1 cellular context compared by ENCODE assay signal in genomic region chr19:51573331-51573730, GRCh38.
TF ChIP-seq lines count a peak whose summit lies in the region.

No MANE protein-coding gene starts in this region.

TF ChIP-seq in K562, 482 proteins besides CTCF, POLR2A, EP300 and RAD21:
- no peak for TF ChIP-seq ZNF324 (CRISPR knock-in tag; IDR thresholded peaks at IDR 0.05)
- peak; percentile 31; the same call in 1 of the 2 replicates for TF ChIP-seq CBFA2T3 (IDR thresholded peaks at IDR 0.05)
- TF ChIP-seq ELF2 (CRISPR knock-in tag; IDR thresholded peaks at IDR 0.05), result peak; percentile 66; the same call in 1 of the 2 replicates
- no peak for TF ChIP-seq RCOR1 (IDR thresholded peaks at IDR 0.05; ENCODE audit: borderline replicate concordance in 1 of 2, low read depth in 2 of 2, low read length in 2 of 2)
- TF ChIP-seq TCF3 (CRISPR knock-in tag; IDR thresholded peaks at IDR 0.05), result peak; percentile 26; the same call in 1 of the 2 replicates
